In the genomic region with DNA sequence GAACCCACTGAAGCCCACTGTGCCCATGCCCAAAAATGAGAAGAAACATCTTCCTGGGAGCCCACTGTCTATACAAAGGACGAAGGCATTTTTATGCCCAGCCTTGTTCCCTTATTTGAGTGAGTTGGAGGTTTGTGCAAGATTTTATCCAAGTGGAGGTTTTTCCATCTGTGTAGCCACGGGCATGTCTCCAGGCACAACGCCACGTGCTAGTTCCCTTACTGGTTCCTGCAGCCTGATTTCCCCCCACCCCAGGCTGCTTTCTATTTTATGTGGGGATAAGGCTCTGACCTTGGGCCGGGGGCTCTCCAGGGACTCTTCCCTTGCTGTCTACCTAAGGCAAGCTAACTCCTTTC, we compare ENCODE assay signal across 1 cellular context.
TF ChIP-seq lines count a peak whose summit lies in the region.

No MANE protein-coding gene starts in this region.

TF ChIP-seq in A549, 52 proteins besides CTCF, POLR2A, EP300 and RAD21:
- TF ChIP-seq, protein P1, sequence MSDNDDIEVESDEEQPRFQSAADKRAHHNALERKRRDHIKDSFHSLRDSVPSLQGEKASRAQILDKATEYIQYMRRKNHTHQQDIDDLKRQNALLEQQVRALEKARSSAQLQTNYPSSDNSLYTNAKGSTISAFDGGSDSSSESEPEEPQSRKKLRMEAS (IDR thresholded peaks at IDR 0.05): no peak; the same call in 1 of the 2 replicates
- TF ChIP-seq JUNB (IDR thresholded peaks at IDR 0.05): 0 out of 2 replicates have a peak, but pooled peaks have one; percentile 4
